8 cellular contexts compared by ENCODE assay signal in the genomic region with DNA sequence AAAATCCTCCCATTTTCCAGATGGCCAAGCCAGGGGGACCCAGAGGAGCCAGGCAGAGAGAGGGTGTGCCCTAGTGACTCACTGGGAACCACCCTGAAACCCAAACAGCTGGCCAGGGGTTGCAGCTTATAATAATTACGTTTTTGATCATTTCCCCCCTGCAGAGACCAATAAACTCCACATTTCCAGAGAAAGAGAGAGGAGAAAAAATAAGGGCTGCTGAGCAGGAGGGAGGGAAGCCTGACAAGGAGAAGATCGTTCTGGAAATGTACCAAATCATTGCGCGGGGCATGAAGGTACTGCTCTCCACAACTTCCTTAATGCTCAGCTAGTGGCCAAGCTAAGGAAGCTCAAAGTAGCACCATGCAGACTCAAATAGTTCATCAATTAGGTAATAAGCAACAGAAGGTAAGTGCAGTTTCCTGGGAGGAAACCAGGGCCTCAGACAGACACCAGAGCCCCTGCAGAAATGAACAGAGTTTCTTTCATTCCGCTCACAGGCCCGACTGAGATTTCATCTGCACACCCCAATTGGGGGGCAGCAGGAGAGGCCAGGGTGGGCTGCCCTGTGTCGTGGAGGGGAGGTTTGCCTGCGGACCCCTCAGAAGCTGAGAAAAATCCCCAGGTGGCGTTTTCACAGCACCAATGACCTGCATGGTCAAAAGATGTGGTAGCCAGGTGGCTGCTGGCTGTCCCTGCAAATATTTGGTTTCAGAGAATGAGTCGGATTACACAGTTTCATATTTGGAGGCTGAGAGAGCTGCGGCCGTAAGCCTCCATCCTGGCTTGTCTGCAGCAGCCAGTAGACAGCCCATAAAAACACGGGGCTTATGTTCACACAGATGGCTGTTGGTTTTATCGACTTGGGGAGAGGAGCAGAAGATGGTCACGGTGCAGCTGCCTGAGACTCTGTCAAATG.
DNase-seq lines count a peak whose midpoint lies in the region; ATAC-seq and TF ChIP-seq lines count a peak whose summit lies in the region.

No MANE protein-coding gene starts in this region.

- no peaks in the 10 kb centered on the region for H4K20me1 ChIP-seq in Loucy (ENCODE audit: insufficient read depth, low read length, poor library complexity, severe bottlenecking)

- in situ Hi-C loops in ACHN (cut with HindIII; ENCODE audit: low pct_ligation_motif_present, low pct_unique_long_range_greater_than_20kb, low sequenced_read_pairs): no loop called here

- H3F3A ChIP-seq in Loucy (ENCODE audit: low read depth): no peaks in the 10 kb centered on the region

- H3K79me2 ChIP-seq in Loucy (ENCODE audit: insufficient read depth, low read length): no peaks in the 10 kb centered on the region

- peaks cover 16% of the 10 kb centered on the region for H3K4me1 ChIP-seq in Loucy (ENCODE audit: insufficient read depth, low read length, poor library complexity, severe bottlenecking)

- H3K4me3 ChIP-seq in Loucy (ENCODE audit: low read length, poor library complexity, severe bottlenecking) (no peak overlapping the region), dorsolateral prefrontal cortex (peak overlapping the region in 1 of 59 donors; percentile 81), skeletal muscle cell (ENCODE audit: low read depth, low read length) (no peak overlapping the region)

- peak overlapping the region; percentile 80 to 99 (median 98) for H3K27ac ChIP-seq in dorsolateral prefrontal cortex

- intact Hi-C loops in dorsolateral prefrontal cortex (cut with DNase I): loop anchor here (2.0 to 10.0 kb wide), 3 partner anchors 352 to 1024 kb away; no protein-coding TSS in a partner anchor

- H3K9me3 ChIP-seq in Loucy (ENCODE audit: insufficient read depth, low read depth, low read length): no peaks in the 10 kb centered on the region

- no peaks in the 10 kb centered on the region for H3K36me3 ChIP-seq in Loucy (ENCODE audit: insufficient read depth, low read length)

- H3K27me3 ChIP-seq in Loucy (ENCODE audit: insufficient read depth, low read length, poor library complexity, severe bottlenecking) (no peaks in the 10 kb centered on the region), dorsolateral prefrontal cortex (no peaks in the 10 kb centered on the region)

- DNase-seq in CD1c-positive myeloid dendritic cell (ENCODE audit: extremely low spot score) (peak; percentile 13), dorsolateral prefrontal cortex (no peak), skeletal muscle cell (ENCODE audit: low read depth) (peak; percentile 46), NCI-H748 treated with DMSO at 0.1 percent for 48 hours (lab: John Stamatoyannopoulos, UW) (no peak), ACHN (no peak), cerebellum (ENCODE audit: low spot score) (no peak)

- peak; percentile 72 for ATAC-seq in GM19452 (IDR thresholded peaks at IDR 0.05; ENCODE audit: unreplicated experiment)

- no peaks in the 10 kb centered on the region for H3K9me2 ChIP-seq in Loucy (replicated peaks; ENCODE audit: low read depth, low read length)

- TF ChIP-seq CTCF in Loucy (conservative IDR thresholded peaks at IDR 0.05; ENCODE audit: low read length): no peak
- TF ChIP-seq CTCF in dorsolateral prefrontal cortex (IDR thresholded peaks at IDR 0.05 in 54 of 56, conservative IDR thresholded peaks at IDR 0.05 in 2 of 56; ENCODE audit: low read depth in 1 of 56, partially characterized antibody in 56 of 56): peak in 1 of 56 donors; percentile 9

- H3K4me2 ChIP-seq in Loucy (ENCODE audit: low read depth, low read length, poor library complexity, severe bottlenecking): peak overlapping the region; percentile 57

- no peak overlapping the region for H3K9ac ChIP-seq in Loucy (ENCODE audit: low read depth, low read length, poor library complexity, severe bottlenecking)

- peak overlapping the region; percentile 81 for H2AFZ ChIP-seq in Loucy (ENCODE audit: low read length)

Comparison
In these comparisons a context has a peak if more than half of its experiments do, and no peak if none do; other contexts are left out.
1. DNase-seq: peak in CD1c-positive myeloid dendritic cell (single experiment) and skeletal muscle cell (single experiment); none in dorsolateral prefrontal cortex (0 of 10), NCI-H748 treated with DMSO at 0.1 percent for 48 hours (single experiment), ACHN (single experiment) and cerebellum (single experiment).